Comparison of ENCODE assay signal across 26 cellular contexts in the genomic region with DNA sequence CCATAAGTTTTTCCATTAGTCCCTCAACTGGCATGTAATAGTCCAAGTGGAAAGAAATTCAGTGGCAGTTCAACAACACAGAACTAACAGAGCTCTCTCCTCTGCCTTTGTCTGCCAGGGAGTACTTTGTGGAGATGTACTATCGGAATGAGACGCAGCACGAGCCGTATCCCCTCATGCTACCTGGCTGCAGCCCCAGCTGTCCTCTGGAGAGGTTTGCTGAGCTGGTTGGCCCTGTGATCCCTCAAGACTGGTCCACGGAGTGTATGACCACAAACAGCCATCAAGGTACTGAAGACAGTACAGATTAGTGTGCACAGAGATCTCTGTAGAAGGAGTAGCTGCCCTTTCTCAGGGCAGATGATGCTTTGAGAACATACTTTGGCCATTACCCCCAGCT.
"Had no signal": no experiment of that assay in that cellular context is flagged by ENCODE, and none has a peak within 500 bp of the region (broad histone marks: within the 10 kb centered on the region; RNA-seq: fewer than 3 reads in every experiment).

No MANE protein-coding gene starts in this region.

- ATAC-seq: stimulated activated effector memory CD8-positive, alpha-beta T cell treated with anti-CD3 and anti-CD28 coated beads, Interleukin-12 subunit alpha, Interleukin-12 subunit beta, amount 100 ng/mL, for 72 hours; stimulated activated memory B cell treated with anti-CD40 and anti-IgM and Interleukin-4, amounts not matched to agents 10 μg/mL and 1 μg/mL and 100 μg/mL, for 72 hours; stimulated activated naive B cell treated with anti-CD40 and anti-IgM and Interleukin-4, amounts not matched to agents 10 μg/mL and 1 μg/mL and 100 μg/mL, for 72 hours; stimulated activated naive CD8-positive, alpha-beta T cell treated with anti-CD3 and anti-CD28 coated beads, Interleukin-15, amount 100 ng/mL, for 72 hours; stimulated activated naive CD8-positive, alpha-beta T cell treated with anti-CD3 and anti-CD28 coated beads, Interleukin-15, Interleukin-2, amounts not matched to agents 100 U/mL and 50 U/mL, for 24 hours; upper lobe of right lung had no signal

- H3K4me1 ChIP-seq: suprapubic skin, testis, thyroid gland, tibial artery, tibial nerve, transverse colon, upper lobe of left lung, upper lobe of right lung, uterus had no signal

- H3K27ac ChIP-seq: stomach, suprapubic skin, testis, thoracic aorta, thyroid gland, tibial artery, tibial nerve, transverse colon, upper lobe of left lung, upper lobe of right lung, uterus had no signal

- H3K36me3 ChIP-seq: stomach, thoracic aorta, thyroid gland, tibial artery, tibial nerve, transverse colon, upper lobe of right lung, uterus had no signal

- H3K9me3 ChIP-seq: stomach, suprapubic skin, testis, thoracic aorta, thyroid gland, tibial artery, tibial nerve, transverse colon, upper lobe of left lung, upper lobe of right lung, uterus had no signal

- DNase-seq: stimulated activated CD4-positive, alpha-beta T cell treated with anti-CD3 and anti-CD28 coated beads, Interleukin-2, amount 100 ng/mL, for 48 hours; stimulated activated CD4-positive, alpha-beta T cell treated with anti-CD3 and anti-CD28 coated beads, Interleukin-4, amount 100 ng/mL, for 1 hour; stimulated activated CD4-positive, alpha-beta T cell treated with anti-CD3 and anti-CD28 coated beads, Interleukin-4, amount 100 ng/mL, for 24 hours; stimulated activated CD4-positive, alpha-beta T cell treated with anti-CD3 and anti-CD28 coated beads, Interleukin-4, amount 100 ng/mL, for 4 hours; stimulated activated CD8-positive, alpha-beta memory T cell treated with anti-CD3 and anti-CD28 coated beads, Interleukin-4, amount 100 ng/mL, for 48 hours; stimulated activated naive B cell treated with anti-CD40 and anti-IgM and Interleukin-4, amounts not matched to agents 10 μg/mL and 1 μg/mL and 100 μg/mL, for 72 hours; stimulated activated naive CD4-positive, alpha-beta T cell; stimulated activated naive CD4-positive, alpha-beta T cell treated with Interleukin-2 at 50 U/mL for 16 hours; stimulated activated naive CD8-positive, alpha-beta T cell treated with anti-CD3 and anti-CD28 coated beads, Interleukin-15, amount 100 ng/mL, for 72 hours; stimulated activated naive CD8-positive, alpha-beta T cell treated with anti-CD3 and anti-CD28 coated beads, Interleukin-15, Interleukin-2, amounts not matched to agents 100 U/mL and 50 U/mL, for 24 hours; stomach; substantia nigra; testis; thyroid gland; tibial artery; transverse colon; trophoblast cell; upper lobe of left lung; upper lobe of right lung; uterus had no signal

- FAIRE-seq: urothelium cell line had no signal

- H3K27me3 ChIP-seq: stomach, suprapubic skin, testis, thyroid gland, tibial artery, tibial nerve, transverse colon, upper lobe of left lung, upper lobe of right lung, uterus had no signal

- H3K4me3 ChIP-seq: stomach, suprapubic skin, testis, thoracic aorta, thyroid gland, tibial artery, tibial nerve, transverse colon, upper lobe of left lung, upper lobe of right lung, uterus had no signal
